1 cellular context compared by ENCODE assay signal in genomic region chr3:30597131-30597768, GRCh38.
TF ChIP-seq lines count a peak whose summit lies in the region.

No MANE protein-coding gene starts in this region.

TF ChIP-seq in HepG2, 621 proteins besides CTCF, POLR2A, EP300 and RAD21 (continued from another document and continues in another):
- TF ChIP-seq REST (IDR thresholded peaks at IDR 0.05; ENCODE audit: borderline replicate concordance in 1 of 2, low read depth in 1 of 2, low read length in 2 of 2) (peak in 1 of 2 experiments; percentile 70; a peak in 1 of 4 replicates), ZNF761 (CRISPR knock-in tag; conservative IDR thresholded peaks at IDR 0.05) (no peak), ZSCAN29 (CRISPR knock-in tag; conservative IDR thresholded peaks at IDR 0.05) (no peak), NFKBIZ (CRISPR knock-in tag; IDR thresholded peaks at IDR 0.05) (peak; percentile 99), JUNB (CRISPR knock-in tag; IDR thresholded peaks at IDR 0.05; ENCODE audit: borderline replicate concordance) (peak; percentile 96), YEATS4 (CRISPR knock-in tag; IDR thresholded peaks at IDR 0.05; ENCODE audit: borderline replicate concordance) (peak; percentile 70; the same call in 1 of the 2 replicates), ZNF10 (CRISPR knock-in tag; IDR thresholded peaks at IDR 0.05; ENCODE audit: borderline replicate concordance, low read depth) (no peak), REPIN1 (CRISPR knock-in tag; IDR thresholded peaks at IDR 0.05; ENCODE audit: borderline replicate concordance, low read depth) (peak; percentile 90; the same call in 1 of the 2 replicates), MATR3 (CRISPR knock-in tag; IDR thresholded peaks at IDR 0.05) (no peak), ZNF782 (CRISPR knock-in tag; IDR thresholded peaks at IDR 0.05; ENCODE audit: borderline replicate concordance) (no peak), ZNF230 (CRISPR knock-in tag; IDR thresholded peaks at IDR 0.05) (no peak), ZNF33A (CRISPR knock-in tag; IDR thresholded peaks at IDR 0.05; ENCODE audit: borderline replicate concordance) (no peak), ZNF780A (CRISPR knock-in tag; IDR thresholded peaks at IDR 0.05) (no peak), DDIT3 (CRISPR knock-in tag; IDR thresholded peaks at IDR 0.05) (peak; percentile 72; the same call in 1 of the 2 replicates), SETDB1 (CRISPR knock-in tag; IDR thresholded peaks at IDR 0.05; ENCODE audit: borderline replicate concordance) (no peak), ZNF788 (CRISPR knock-in tag; IDR thresholded peaks at IDR 0.05; ENCODE audit: borderline replicate concordance) (no peak), RNF2 (conservative IDR thresholded peaks at IDR 0.05; ENCODE audit: low read depth) (no peak), ZNF432 (CRISPR knock-in tag; IDR thresholded peaks at IDR 0.05; ENCODE audit: borderline replicate concordance) (no peak), ZNF547 (CRISPR knock-in tag; IDR thresholded peaks at IDR 0.05) (no peak; the same call in 1 of the 2 replicates), ZNF597 (CRISPR knock-in tag; IDR thresholded peaks at IDR 0.05) (no peak), SUZ12 (IDR thresholded peaks at IDR 0.05; ENCODE audit: low read depth, low read length) (no peak), MIER2 (CRISPR knock-in tag; IDR thresholded peaks at IDR 0.05) (peak; percentile 85), HOMEZ (CRISPR knock-in tag; IDR thresholded peaks at IDR 0.05; ENCODE audit: low read depth) (peak; percentile 92; the same call in 1 of the 2 replicates), TBP (CRISPR knock-in tag; IDR thresholded peaks at IDR 0.05) (no peak), ZMYM3 (CRISPR knock-in tag; IDR thresholded peaks at IDR 0.05) (no peak), NFRKB (IDR thresholded peaks at IDR 0.05) (no peak), USF2 (IDR thresholded peaks at IDR 0.05; ENCODE audit: low read depth, low read length) (no peak), USF2 (CRISPR knock-in tag; IDR thresholded peaks at IDR 0.05; ENCODE audit: borderline replicate concordance) (no peak), MYNN (CRISPR knock-in tag; IDR thresholded peaks at IDR 0.05; ENCODE audit: low read depth) (no peak), PLRG1 (conservative IDR thresholded peaks at IDR 0.05) (no peak), MEIS1 (CRISPR knock-in tag; IDR thresholded peaks at IDR 0.05; ENCODE audit: borderline replicate concordance) (0 out of 2 replicates have a peak, but pooled peaks have one; percentile 35), PLSCR1 (CRISPR knock-in tag; IDR thresholded peaks at IDR 0.05; ENCODE audit: borderline replicate concordance) (no peak), ZMYM4 (CRISPR knock-in tag; IDR thresholded peaks at IDR 0.05) (peak; percentile 93), RAD51 (IDR thresholded peaks at IDR 0.05; ENCODE audit: borderline replicate concordance) (no peak), ZNF225 (CRISPR knock-in tag; IDR thresholded peaks at IDR 0.05) (no peak), GLMP (CRISPR knock-in tag; IDR thresholded peaks at IDR 0.05; ENCODE audit: borderline replicate concordance) (no peak), PRPF4 (IDR thresholded peaks at IDR 0.05; ENCODE audit: low read depth, low read length, poor library complexity, severe bottlenecking) (no peak), PHF8 (CRISPR knock-in tag; IDR thresholded peaks at IDR 0.05) (0 out of 2 replicates have a peak, but pooled peaks have one; percentile 26), CSRNP1 (CRISPR knock-in tag; IDR thresholded peaks at IDR 0.05) (no peak), AHR (CRISPR knock-in tag; IDR thresholded peaks at IDR 0.05) (no peak), PCBP1 (IDR thresholded peaks at IDR 0.05; ENCODE audit: borderline replicate concordance, low read depth, low read length) (no peak), SNAI1 (CRISPR knock-in tag; IDR thresholded peaks at IDR 0.05; ENCODE audit: borderline replicate concordance) (no peak), ZNF614 (CRISPR knock-in tag; IDR thresholded peaks at IDR 0.05; ENCODE audit: borderline replicate concordance) (peak; percentile 97), ZBTB44 (CRISPR knock-in tag; IDR thresholded peaks at IDR 0.05) (no peak), JUND (CRISPR knock-in tag; IDR thresholded peaks at IDR 0.05) (peak; percentile 94), FOXP4 (CRISPR knock-in tag; IDR thresholded peaks at IDR 0.05) (peak; percentile 99), TSC22D2 (CRISPR knock-in tag; IDR thresholded peaks at IDR 0.05; ENCODE audit: borderline replicate concordance) (no peak), KAT2B (IDR thresholded peaks at IDR 0.05; ENCODE audit: borderline replicate concordance, low read depth, low read length) (no peak), ONECUT2 (CRISPR knock-in tag; IDR thresholded peaks at IDR 0.05) (peak; percentile 32; the same call in 1 of the 2 replicates), ZBTB42 (CRISPR knock-in tag; IDR thresholded peaks at IDR 0.05) (no peak)
